Comparison of ENCODE assay signal across 22 cellular contexts in genomic region chr6:97085772-97086171, GRCh38.
DNase-seq lines count a peak whose midpoint lies in the region; ATAC-seq and TF ChIP-seq lines count a peak whose summit lies in the region.
"Had no signal": no experiment of that assay in that cellular context is flagged by ENCODE, and none has a peak within 500 bp of the region (broad histone marks: within the 10 kb centered on the region; RNA-seq: fewer than 3 reads in every experiment).

No MANE protein-coding gene starts in this region.

- CTCF ChIA-PET in A673 (lab: Charles Lee) (no interaction called here), PC-9 (lab: Charles Lee) (no interaction called here)

- DNase-seq in A673 (ENCODE audit: low spot score) (peak; percentile 83), HK-2 (ENCODE audit: unreplicated experiment) (peak; percentile 13), choroid plexus epithelial cell (ENCODE audit: low read depth) (peak; percentile 28), kidney epithelial cell (ENCODE audit: low read depth) (peak; percentile 23), PC-9 (no peak), HCEC 1CT (no peak)
- DNase-seq: activated CD4-positive, alpha-beta T cell treated with anti-CD3 and anti-CD28 coated beads, Interleukin-2, amount 50 U/mL, for 1 hour; activated CD8-positive, alpha-beta memory T cell treated with anti-CD3 and anti-CD28 coated beads, Interleukin-2, amount 50 U/mL, for 48 hours; activated effector memory CD4-positive, alpha-beta T cell treated with anti-CD3 and anti-CD28 coated beads, Interleukin-2, amount 50 U/mL, for 16 hours; caudate nucleus; CD4-positive, CD25-positive, alpha-beta regulatory T cell; naive thymus-derived CD8-positive, alpha-beta T cell; NCI-H1417 treated with DMSO at 0.1 percent for 48 hours; NCI-H748 treated with DMSO at 0.1 percent for 48 hours; OCI-M1; SHP77 treated with DMSO at 0.1 percent for 48 hours; stimulated activated naive CD8-positive, alpha-beta T cell treated with anti-CD3 and anti-CD28 coated beads, Interleukin-15, amount 100 ng/mL, for 72 hours; upper lobe of left lung had no signal

- H3K4me3 ChIP-seq in A673 (ENCODE audit: low read depth, low read length, poor library complexity, severe bottlenecking) (no peak overlapping the region), choroid plexus epithelial cell (ENCODE audit: low read depth, low read length) (no peak overlapping the region), kidney epithelial cell (ENCODE audit: low read depth, low read length) (no peak overlapping the region), PC-9 (no peak overlapping the region)
- H3K4me3 ChIP-seq: upper lobe of left lung had no signal

- H3K9me2 ChIP-seq in PC-9 (ENCODE audit: insufficient read depth) = no peaks in the 10 kb centered on the region

- no peak for TF ChIP-seq CTCF in A673 (conservative IDR thresholded peaks at IDR 0.05; ENCODE audit: low read depth, low read length)
- TF ChIP-seq CTCF in choroid plexus epithelial cell (conservative IDR thresholded peaks at IDR 0.05; ENCODE audit: low read depth, low read length) = no peak
- TF ChIP-seq CTCF in kidney epithelial cell (IDR thresholded peaks at IDR 0.05; ENCODE audit: insufficient read depth, low read length, poor library complexity, severe bottlenecking) = no peak
- no peak for TF ChIP-seq CTCF in PC-9 (conservative IDR thresholded peaks at IDR 0.05)

- H3K79me2 ChIP-seq in PC-9 (ENCODE audit: low read depth) = no peaks in the 10 kb centered on the region
- H3K79me2 ChIP-seq: parathyroid adenoma had no signal

- no peaks in the 10 kb centered on the region for H4K20me1 ChIP-seq in PC-9 (ENCODE audit: insufficient read depth)

- no peak overlapping the region for H3K27ac ChIP-seq in A673 (ENCODE audit: low read depth, low read length, poor library complexity, severe bottlenecking)
- no peak overlapping the region for H3K27ac ChIP-seq in PC-9
- H3K27ac ChIP-seq: parathyroid adenoma, upper lobe of left lung had no signal

- intact Hi-C loops in A673 (cut with micrococcal nuclease; ENCODE audit: unreplicated experiment) (no loop called here), PC-9 (cut with micrococcal nuclease; ENCODE audit: unreplicated experiment) (no loop called here)

- H3K4me2 ChIP-seq in PC-9 = no peak overlapping the region

- H3K36me3 ChIP-seq in A673 (ENCODE audit: insufficient read depth, low read length, poor library complexity, severe bottlenecking) = no peaks in the 10 kb centered on the region
- H3K36me3 ChIP-seq in kidney epithelial cell (ENCODE audit: control insufficient read depth, insufficient read depth, low read length) = no peaks in the 10 kb centered on the region
- H3K36me3 ChIP-seq in PC-9 (ENCODE audit: low read depth) = no peaks in the 10 kb centered on the region
- H3K36me3 ChIP-seq: upper lobe of left lung had no signal

- ATAC-seq in HG03280 (IDR thresholded peaks at IDR 0.05; ENCODE audit: unreplicated experiment) (no peak), HG02588 (IDR thresholded peaks at IDR 0.05; ENCODE audit: unreplicated experiment) (no peak)
- ATAC-seq: esophagus mucosa; naive thymus-derived CD8-positive, alpha-beta T cell; stimulated activated naive CD8-positive, alpha-beta T cell treated with anti-CD3 and anti-CD28 coated beads, Interleukin-15, amount 100 ng/mL, for 72 hours had no signal

- no peaks in the 10 kb centered on the region for H3K27me3 ChIP-seq in A673 (replicated peaks; ENCODE audit: insufficient read depth, low read depth, low read length, poor library complexity)
- no peaks in the 10 kb centered on the region for H3K27me3 ChIP-seq in kidney epithelial cell (ENCODE audit: control insufficient read depth, insufficient read depth, low read length)
- no peaks in the 10 kb centered on the region for H3K27me3 ChIP-seq in PC-9 (ENCODE audit: insufficient read depth, low read depth)
- H3K27me3 ChIP-seq: upper lobe of left lung had no signal

- no peaks in the 10 kb centered on the region for H3F3A ChIP-seq in PC-9 (ENCODE audit: insufficient read depth, low read depth)

- H3K9me3 ChIP-seq in A673 (ENCODE audit: low read depth, low read length, poor library complexity, severe bottlenecking) (no peaks in the 10 kb centered on the region), PC-9 (ENCODE audit: insufficient read depth, low read depth) (no peaks in the 10 kb centered on the region)
- H3K9me3 ChIP-seq: upper lobe of left lung had no signal

- H3K4me1 ChIP-seq in A673 (ENCODE audit: insufficient read depth, low read length, poor library complexity, severe bottlenecking) = no peaks in the 10 kb centered on the region
- H3K4me1 ChIP-seq in PC-9 (replicated peaks; ENCODE audit: insufficient read depth) = no peaks in the 10 kb centered on the region
- H3K4me1 ChIP-seq: parathyroid adenoma, upper lobe of left lung had no signal

- H2AFZ ChIP-seq in PC-9 = no peak overlapping the region
- H2AFZ ChIP-seq: parathyroid adenoma had no signal

- POLR2A ChIA-PET in A673 (lab: Charles Lee; ENCODE audit: low non-redundant PET) = no interaction called here
- POLR2A ChIA-PET in PC-9 (lab: Charles Lee; ENCODE audit: unreplicated experiment) = no interaction called here

- BruUV-seq in A673 (replicated peaks; lab: Mats Ljungman, UMichigan) (no TSS peak), PC-9 (replicated peaks; lab: Mats Ljungman, UMichigan) (no TSS peak)

Comparison
In these comparisons a context has a peak if more than half of its experiments do, and no peak if none do; other contexts are left out.
1. DNase-seq: peak in A673 (single experiment), HK-2 (single experiment), choroid plexus epithelial cell (single experiment) and kidney epithelial cell (single experiment); none in PC-9 (0 of 2) and HCEC 1CT (single experiment).